Comparison of ENCODE assay signal across 14 cellular contexts in the genomic region with DNA sequence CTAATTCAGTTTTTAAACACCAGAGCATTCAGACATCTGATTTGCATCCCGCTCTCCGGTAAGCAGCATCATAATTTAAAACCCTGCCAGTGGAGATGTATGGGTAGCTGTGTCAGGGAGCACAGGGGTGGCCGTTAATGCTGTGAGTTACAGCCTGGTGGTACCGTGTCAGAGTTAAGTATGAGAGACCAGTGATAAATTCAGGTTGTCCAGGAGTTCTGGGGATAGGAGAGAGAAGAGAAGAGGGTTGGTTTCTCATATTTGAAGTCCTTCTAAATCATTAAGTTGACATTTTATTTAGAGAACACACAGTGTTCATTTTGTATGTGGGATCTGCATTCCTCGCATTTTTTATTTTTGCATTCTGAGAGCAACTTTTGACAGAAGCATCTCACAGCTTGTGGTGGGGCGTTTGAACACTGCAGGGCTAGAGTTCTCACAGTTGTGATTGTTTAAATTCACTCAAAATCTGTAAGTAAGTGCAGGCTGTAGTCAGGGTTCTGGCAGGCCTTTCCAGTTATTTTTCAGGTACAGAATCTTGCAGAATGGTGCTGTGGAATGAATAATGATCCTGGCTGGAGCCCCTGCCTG.
A peak's percentile ranks its signal among the peaks of the same experiment; 100 is the strongest.
DNase-seq lines count a peak whose midpoint lies in the region; ATAC-seq and TF ChIP-seq lines count a peak whose summit lies in the region.
"Had no signal": no experiment of that assay in that cellular context is flagged by ENCODE, and none has a peak within 500 bp of the region (broad histone marks: within the 10 kb centered on the region; RNA-seq: fewer than 3 reads in every experiment).

No MANE protein-coding gene starts in this region.

- no peak for TF ChIP-seq CTCF in WTC11 (IDR thresholded peaks at IDR 0.05)
- TF ChIP-seq CTCF in fibroblast of lung (conservative IDR thresholded peaks at IDR 0.05 in 1 of 2, IDR thresholded peaks at IDR 0.05 in 1 of 2; ENCODE audit: low read depth in 1 of 2, low read length in 2 of 2): no peak
- no peak for TF ChIP-seq CTCF in osteocyte (IDR thresholded peaks at IDR 0.05)
- no peak for TF ChIP-seq CTCF in CD8-positive, alpha-beta T cell (IDR thresholded peaks at IDR 0.05)

- POLR2A ChIA-PET in WTC11 (lab: Charles Lee): no interaction called here
- POLR2A ChIA-PET in CD8-positive, alpha-beta T cell (lab: Charles Lee): no interaction called here

- no peak overlapping the region for H2AFZ ChIP-seq in fibroblast of lung (ENCODE audit: low read length)

- CTCF ChIA-PET in WTC11 (lab: Charles Lee): no interaction called here
- CTCF ChIA-PET in CD8-positive, alpha-beta T cell (lab: Charles Lee): no interaction called here

- H3K4me3 ChIP-seq in fibroblast of lung (replicated peaks in 1 of 4; ENCODE audit: control extremely low read depth in 1 of 4, insufficient read depth in 1 of 4, low read depth in 3 of 4, low read length in 4 of 4): no peak overlapping the region
- H3K4me3 ChIP-seq in CD8-positive, alpha-beta T cell (ENCODE audit: low read depth, low read length): no peak overlapping the region
- H3K4me3 ChIP-seq: spleen had no signal

- intact Hi-C loops in CD8-positive, alpha-beta T cell (cut with DNase I, micrococcal nuclease): no loop called here

- peak; percentile 17 for DNase-seq in Caki2 (ENCODE audit: low read depth)
- DNase-seq in WTC11 (ENCODE audit: low spot score): no peak
- peak; percentile 43 to 76 for DNase-seq in fibroblast of lung (ENCODE audit: low read depth in 2 of 2)
- no peak for DNase-seq in osteocyte (ENCODE audit: extremely low spot score, unreplicated experiment)
- no peak for DNase-seq in NCI-H774 (lab: John Stamatoyannopoulos, UW)
- no peak for DNase-seq in CD8-positive, alpha-beta T cell
- DNase-seq in hippocampal formation (lab: John Stamatoyannopoulos, UW): no peak
- DNase-seq: activated CD4-positive, alpha-beta T cell treated with anti-CD3 and anti-CD28 coated beads, Interleukin-2, amount 50 U/mL, for 1 hour; activated T-cell treated with anti-CD3 and anti-CD28 coated beads, Interleukin-2, amount 50 U/mL, for 72 hours; left ventricle myocardium superior; NCI-H146; NCI-H524 treated with DMSO at 0.1 percent for 48 hours; spleen had no signal

- H3K9me3 Mint-ChIP-seq in WTC11 (peaks cover 4% of the 10 kb centered on the region; the same call in 1 of the 2 replicates), osteocyte (ENCODE audit: unreplicated experiment) (no peaks in the 10 kb centered on the region)
- no peaks in the 10 kb centered on the region for H3K9me3 Mint-ChIP-seq in CD8-positive, alpha-beta T cell
- H3K9me3 Mint-ChIP-seq: activated T-cell treated with anti-CD3 and anti-CD28 coated beads, Interleukin-2, amount 50 U/mL, for 72 hours had no signal

- H3K36me3 Mint-ChIP-seq in WTC11 (no peaks in the 10 kb centered on the region), osteocyte (ENCODE audit: unreplicated experiment) (peaks cover 22% of the 10 kb centered on the region)
- no peaks in the 10 kb centered on the region for H3K36me3 Mint-ChIP-seq in CD8-positive, alpha-beta T cell

- H3K4me1 Mint-ChIP-seq in WTC11 (peaks cover 24% of the 10 kb centered on the region), osteocyte (ENCODE audit: unreplicated experiment) (peaks cover 78% of the 10 kb centered on the region)
- H3K4me1 Mint-ChIP-seq in CD8-positive, alpha-beta T cell (ENCODE audit: low read depth): no peaks in the 10 kb centered on the region

- no peak overlapping the region for H3K27ac Mint-ChIP-seq in WTC11
- H3K27ac Mint-ChIP-seq in osteocyte (ENCODE audit: unreplicated experiment): peak overlapping the region; percentile 93
- no peak overlapping the region for H3K27ac Mint-ChIP-seq in CD8-positive, alpha-beta T cell
- H3K27ac Mint-ChIP-seq: activated T-cell treated with anti-CD3 and anti-CD28 coated beads, Interleukin-2, amount 50 U/mL, for 72 hours had no signal

- H3K27me3 Mint-ChIP-seq in WTC11 (ENCODE audit: low read depth) (no peaks in the 10 kb centered on the region), osteocyte (ENCODE audit: unreplicated experiment) (no peaks in the 10 kb centered on the region)
- H3K27me3 Mint-ChIP-seq in CD8-positive, alpha-beta T cell (ENCODE audit: low read depth): peaks cover 4% of the 10 kb centered on the region

- no peaks in the 10 kb centered on the region for H3K27me3 ChIP-seq in fibroblast of lung (ENCODE audit: control insufficient read depth, insufficient read depth, low read length)
- H3K27me3 ChIP-seq in CD8-positive, alpha-beta T cell (ENCODE audit: insufficient read depth, low read length): no peaks in the 10 kb centered on the region
- H3K27me3 ChIP-seq: spleen had no signal

- H4K20me1 ChIP-seq in fibroblast of lung (ENCODE audit: control insufficient read depth, extremely low read depth, insufficient read depth, low read length): no peaks in the 10 kb centered on the region

- in situ Hi-C loops in Caki2 (cut with HindIII; ENCODE audit: low pct_unique_long_range_greater_than_20kb, low sequenced_read_pairs): no loop called here

- ATAC-seq in WTC11 (peak; percentile 45), GM21515 (IDR thresholded peaks at IDR 0.05; ENCODE audit: unreplicated experiment) (no peak)
- no peak for ATAC-seq in CD8-positive, alpha-beta T cell
- ATAC-seq: activated T-cell treated with anti-CD3 and anti-CD28 coated beads, Interleukin-2, amount 50 U/mL, for 72 hours; left ventricle myocardium superior had no signal

- H3K4me2 ChIP-seq in fibroblast of lung (ENCODE audit: extremely low read depth, insufficient read depth, low read length): peak overlapping the region; percentile 13

- H3K4me3 Mint-ChIP-seq in WTC11 (no peak overlapping the region), osteocyte (ENCODE audit: unreplicated experiment) (peak overlapping the region; percentile 54)
- no peak overlapping the region for H3K4me3 Mint-ChIP-seq in CD8-positive, alpha-beta T cell
- H3K4me3 Mint-ChIP-seq: activated T-cell treated with anti-CD3 and anti-CD28 coated beads, Interleukin-2, amount 50 U/mL, for 72 hours had no signal

- H3K79me2 ChIP-seq in fibroblast of lung (ENCODE audit: control insufficient read depth, insufficient read depth, low read length): no peaks in the 10 kb centered on the region

- H3K27ac ChIP-seq in fibroblast of lung (ENCODE audit: insufficient read depth, low read length): peak overlapping the region; percentile 85
- H3K27ac ChIP-seq in CD8-positive, alpha-beta T cell (ENCODE audit: low read depth, low read length): no peak overlapping the region
- H3K27ac ChIP-seq: spleen had no signal

- peak overlapping the region; percentile 21 for H3K9ac ChIP-seq in fibroblast of lung (ENCODE audit: insufficient read depth, low read length)

- H3K4me1 ChIP-seq in fibroblast of lung (ENCODE audit: control insufficient read depth, extremely low read depth, insufficient read depth, low read length): peaks cover 37% of the 10 kb centered on the region
- H3K4me1 ChIP-seq in CD8-positive, alpha-beta T cell (ENCODE audit: insufficient read depth, low read length): no peaks in the 10 kb centered on the region

- no peaks in the 10 kb centered on the region for H3K9me3 ChIP-seq in fibroblast of lung (ENCODE audit: control insufficient read depth, insufficient read depth, low read depth, low read length)
- no peaks in the 10 kb centered on the region for H3K9me3 ChIP-seq in CD8-positive, alpha-beta T cell (ENCODE audit: low read length)
- H3K9me3 ChIP-seq: spleen had no signal

- H3K36me3 ChIP-seq in fibroblast of lung (ENCODE audit: control insufficient read depth, insufficient read depth, low read length): no peaks in the 10 kb centered on the region
- no peaks in the 10 kb centered on the region for H3K36me3 ChIP-seq in CD8-positive, alpha-beta T cell (ENCODE audit: insufficient read depth, low read length)

TF ChIP-seq in WTC11, 78 proteins besides CTCF, POLR2A, EP300 and RAD21:
- TF ChIP-seq CREB1 (CRISPR knock-in tag; IDR thresholded peaks at IDR 0.05) (no peak), TEAD4 (CRISPR knock-in tag; IDR thresholded peaks at IDR 0.05) (no peak), GTF2I (CRISPR knock-in tag; conservative IDR thresholded peaks at IDR 0.05) (no peak), SMAD3 (CRISPR knock-in tag; IDR thresholded peaks at IDR 0.05; ENCODE audit: borderline replicate concordance) (no peak), PRRX2 (CRISPR knock-in tag; IDR thresholded peaks at IDR 0.05) (no peak)
- TF ChIP-seq, protein P1, sequence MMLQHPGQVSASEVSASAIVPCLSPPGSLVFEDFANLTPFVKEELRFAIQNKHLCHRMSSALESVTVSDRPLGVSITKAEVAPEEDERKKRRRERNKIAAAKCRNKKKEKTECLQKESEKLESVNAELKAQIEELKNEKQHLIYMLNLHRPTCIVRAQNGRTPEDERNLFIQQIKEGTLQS (CRISPR knock-in tag; conservative IDR thresholded peaks at IDR 0.05): no peak
- TF ChIP-seq, protein P2, sequence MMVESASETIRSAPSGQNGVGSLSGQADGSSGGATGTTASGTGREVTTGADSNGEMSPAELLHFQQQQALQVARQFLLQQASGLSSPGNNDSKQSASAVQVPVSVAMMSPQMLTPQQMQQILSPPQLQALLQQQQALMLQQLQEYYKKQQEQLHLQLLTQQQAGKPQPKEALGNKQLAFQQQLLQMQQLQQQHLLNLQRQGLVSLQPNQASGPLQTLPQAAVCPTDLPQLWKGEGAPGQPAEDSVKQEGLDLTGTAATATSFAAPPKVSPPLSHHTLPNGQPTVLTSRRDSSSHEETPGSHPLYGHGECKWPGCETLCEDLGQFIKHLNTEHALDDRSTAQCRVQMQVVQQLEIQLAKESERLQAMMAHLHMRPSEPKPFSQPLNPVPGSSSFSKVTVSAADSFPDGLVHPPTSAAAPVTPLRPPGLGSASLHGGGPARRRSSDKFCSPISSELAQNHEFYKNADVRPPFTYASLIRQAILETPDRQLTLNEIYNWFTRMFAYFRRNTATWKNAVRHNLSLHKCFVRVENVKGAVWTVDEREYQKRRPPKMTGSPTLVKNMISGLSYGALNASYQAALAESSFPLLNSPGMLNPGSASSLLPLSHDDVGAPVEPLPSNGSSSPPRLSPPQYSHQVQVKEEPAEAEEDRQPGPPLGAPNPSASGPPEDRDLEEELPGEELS (CRISPR knock-in tag; IDR thresholded peaks at IDR 0.05): no peak

Comparison
In these comparisons a context has a peak if more than half of its experiments do, and no peak if none do; other contexts are left out.
1. DNase-seq: peak in Caki2 (single experiment) and fibroblast of lung (2 of 2); none in WTC11 (single experiment), osteocyte (single experiment), NCI-H774 (single experiment), CD8-positive, alpha-beta T cell (0 of 7) and hippocampal formation (0 of 2).